ENCODE assay signal across 30 cellular contexts in the genomic region with DNA sequence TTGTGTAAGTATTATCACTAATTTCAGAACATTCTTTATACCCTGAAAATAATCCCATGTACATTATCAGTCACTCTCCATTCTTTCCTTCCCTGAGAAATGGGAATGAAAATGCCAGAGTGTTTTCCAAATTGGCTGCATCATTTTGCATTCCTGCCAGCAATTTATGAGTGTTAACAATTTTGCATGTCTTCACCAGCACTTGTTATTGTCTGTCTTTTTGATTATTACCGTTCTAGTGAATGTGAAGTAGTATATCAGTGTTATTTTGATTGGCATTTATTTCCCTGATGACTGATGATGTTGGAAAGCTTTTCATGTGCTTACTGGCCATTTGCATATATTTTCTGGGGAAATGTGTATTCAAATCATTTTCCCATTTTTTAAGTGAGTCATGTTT.
DNase-seq lines count a peak whose midpoint lies in the region; ATAC-seq, FAIRE-seq and TF ChIP-seq lines count a peak whose summit lies in the region.
"Had no signal": no experiment of that assay in that cellular context is flagged by ENCODE, and none has a peak within 500 bp of the region (broad histone marks: within the 10 kb centered on the region; RNA-seq: fewer than 3 reads in every experiment).

No MANE protein-coding gene starts in this region.

- H3K36me3 ChIP-seq in HEK293 (ENCODE audit: control insufficient read depth in 2 of 2, insufficient read depth in 1 of 2, low read length in 2 of 2) (no peaks in the 10 kb centered on the region), K562 (ENCODE audit: control insufficient read depth, insufficient read depth, low read length) (no peaks in the 10 kb centered on the region)
- H3K36me3 ChIP-seq: BE2C had no signal

- TF ChIP-seq RAD21 in K562 (CRISPR knock-in tag; conservative IDR thresholded peaks at IDR 0.05 in 1 of 2, IDR thresholded peaks at IDR 0.05 in 1 of 2) = no peak

- TF ChIP-seq CTCF in HEK293 (tag by site-specific recombination; IDR thresholded peaks at IDR 0.05) = no peak
- no peak for TF ChIP-seq CTCF in K562 (IDR thresholded peaks at IDR 0.05 in 2 of 3, conservative IDR thresholded peaks at IDR 0.05 in 1 of 3; ENCODE audit: insufficient read depth in 2 of 3, low read depth in 1 of 3, low read length in 3 of 3)

- no peak for DNase-seq in K562 (ENCODE audit: extremely low read depth in 1 of 4, low spot score in 3 of 4)
- no peak for DNase-seq in SHP77 treated with DMSO at 0.1 percent for 48 hours (lab: John Stamatoyannopoulos, UW)
- DNase-seq: 8988T; ACHN; AML-193; BE2C; C1 segment of cervical spinal cord; Caco-2; Calu3; CD4-positive, alpha-beta memory T cell; CD4-positive, alpha-beta T cell; CD4-positive, CD25-positive, alpha-beta regulatory T cell; CD8-positive, alpha-beta memory T cell; CD8-positive, alpha-beta T cell; COR-L47; DMS 273 treated with DMSO at 0.1 percent for 48 hours; DMS153; DMS53; DMS79; DMS79 treated with DMSO at 0.1 percent for 48 hours; DND-41; EL had no signal

- CTCF ChIA-PET in HEK293 (lab: Yijun Ruan, JAX) = no interaction called here
- CTCF ChIA-PET in K562 (lab: Yijun Ruan, JAX; ENCODE audit: low intra/inter-chr PET ratio) = no interaction called here

- H3K79me2 ChIP-seq in K562 (ENCODE audit: control insufficient read depth, insufficient read depth, low read length) = no peaks in the 10 kb centered on the region

- H3K4me3 ChIP-seq in HEK293 (ENCODE audit: low read depth, low read length) (no peak overlapping the region), K562 (no peak overlapping the region)
- H3K4me3 ChIP-seq: A549; BLaER1; BLaER1 treated with 17β-estradiol and CSF1 and Interleukin-3, amounts not matched to agents 10 nM and 100 nM had no signal

- H3K4me1 ChIP-seq in HEK293 (ENCODE audit: control insufficient read depth, insufficient read depth, low read length) (no peaks in the 10 kb centered on the region), K562 (replicated peaks in 1 of 2; ENCODE audit: control insufficient read depth in 2 of 2, insufficient read depth in 2 of 2, low read length in 2 of 2) (no peaks in the 10 kb centered on the region)
- H3K4me1 ChIP-seq: A549, BE2C, Caco-2 had no signal

- no peak for TF ChIP-seq POLR2A in K562 (conservative IDR thresholded peaks at IDR 0.05)

- ATAC-seq in K562 (no peak), GM21367 (IDR thresholded peaks at IDR 0.05; ENCODE audit: unreplicated experiment) (no peak)
- ATAC-seq: A549; CD8-positive, alpha-beta T cell had no signal

- intact Hi-C loops in K562 (cut with micrococcal nuclease) = no loop called here

- no peak for TF ChIP-seq EP300 in K562 (IDR thresholded peaks at IDR 0.05; ENCODE audit: low read length)

- no peak overlapping the region for H3K9ac ChIP-seq in K562 (ENCODE audit: insufficient read depth in 1 of 2, low read depth in 2 of 2, low read length in 2 of 2)
- H3K9ac ChIP-seq: BLaER1; BLaER1 treated with 17β-estradiol and CSF1 and Interleukin-3, amounts not matched to agents 10 nM and 100 nM had no signal

- no peak overlapping the region for H2AFZ ChIP-seq in K562 (ENCODE audit: low read depth, low read length)

- H3K9me3 ChIP-seq in HEK293 (ENCODE audit: control insufficient read depth, insufficient read depth, low read depth, low read length) = no peaks in the 10 kb centered on the region
- no peaks in the 10 kb centered on the region for H3K9me3 ChIP-seq in K562 (replicated peaks; ENCODE audit: control insufficient read depth, insufficient read depth, low read depth, low read length)
- H3K9me3 ChIP-seq: A549 had no signal

- in situ Hi-C loops in K562 (cut with MboI) = no loop called here

- BruUV-seq in K562 (replicated peaks; lab: Mats Ljungman, UMichigan) = no TSS peak

- H3K27ac ChIP-seq in HEK293 (ENCODE audit: extremely low read depth, low read depth, low read length) = no peak overlapping the region
- no peak overlapping the region for H3K27ac ChIP-seq in K562 (ENCODE audit: extremely low read depth, low read depth, low read length)
- H3K27ac ChIP-seq: 22Rv1; A549; BLaER1; BLaER1 treated with 17β-estradiol and CSF1 and Interleukin-3, amounts not matched to agents 10 nM and 100 nM; C4-2B had no signal

- FAIRE-seq in K562 (lab: Jason Lieb, UNC) = no peak
- FAIRE-seq: A204.1, A549 had no signal

- POLR2A ChIA-PET in HEK293 (lab: Yijun Ruan, JAX) = no interaction called here
- POLR2A ChIA-PET in K562 (lab: Yijun Ruan, JAX) = no interaction called here

- H3K9me1 ChIP-seq in K562 (ENCODE audit: control insufficient read depth, insufficient read depth, low read length) = no peaks in the 10 kb centered on the region

- H3K4me2 ChIP-seq in K562 (ENCODE audit: insufficient read depth, low read length) = no peak overlapping the region
- H3K4me2 ChIP-seq: A549; BLaER1; BLaER1 treated with 17β-estradiol and CSF1 and Interleukin-3, amounts not matched to agents 10 nM and 100 nM had no signal

- H3K27me3 ChIP-seq in K562 (ENCODE audit: control insufficient read depth in 2 of 2, insufficient read depth in 2 of 2, low read length in 2 of 2) = peaks cover 5% of the 10 kb centered on the region in 2 experiments; a peak in 2 of 5 replicates
- H3K27me3 ChIP-seq: BE2C; BLaER1; BLaER1 treated with 17β-estradiol and CSF1 and Interleukin-3, amounts not matched to agents 10 nM and 100 nM had no signal

- H4K20me1 ChIP-seq in K562 (replicated peaks; ENCODE audit: control insufficient read depth, insufficient read depth, low read length) = no peaks in the 10 kb centered on the region

- WGBS in K562 (ENCODE audit: insufficient coverage, low coverage, missing lambda C conversion rate) = 0% methylated on average over 1 of the region's 1 CpG

TF ChIP-seq in HEK293, 187 proteins besides CTCF, POLR2A, EP300 and RAD21:
- TF ChIP-seq ZNF555 (tag by site-specific recombination; conservative IDR thresholded peaks at IDR 0.05) (no peak), ZNF184 (tag by site-specific recombination; IDR thresholded peaks at IDR 0.05) (peak; percentile 98)

TF ChIP-seq in K562, 482 proteins besides CTCF, POLR2A, EP300 and RAD21:
- TF ChIP-seq GTF2E2 (tag; IDR thresholded peaks at IDR 0.05) (no peak), JUN (IDR thresholded peaks at IDR 0.05; ENCODE audit: borderline replicate concordance, low read depth, low read length) (no peak), JUN (CRISPR knock-in tag; IDR thresholded peaks at IDR 0.05; ENCODE audit: borderline replicate concordance) (no peak), VEZF1 (CRISPR knock-in tag; IDR thresholded peaks at IDR 0.05) (no peak), MTA1 (IDR thresholded peaks at IDR 0.05; ENCODE audit: borderline replicate concordance) (no peak), PHF8 (IDR thresholded peaks at IDR 0.05; ENCODE audit: borderline replicate concordance, low read length) (0 out of 2 replicates have a peak, but pooled peaks have one; percentile 16)

Comparison
In these comparisons a context has a peak if more than half of its experiments do, and no peak if none do; other contexts are left out.
1. Of the 44 proteins assayed by ChIP-seq in both K562 and HEK293: peak only in K562: none; only in HEK293: ZNF184; in both: none; in neither: 43.